ENCODE assay signal across 22 cellular contexts in the genomic region with DNA sequence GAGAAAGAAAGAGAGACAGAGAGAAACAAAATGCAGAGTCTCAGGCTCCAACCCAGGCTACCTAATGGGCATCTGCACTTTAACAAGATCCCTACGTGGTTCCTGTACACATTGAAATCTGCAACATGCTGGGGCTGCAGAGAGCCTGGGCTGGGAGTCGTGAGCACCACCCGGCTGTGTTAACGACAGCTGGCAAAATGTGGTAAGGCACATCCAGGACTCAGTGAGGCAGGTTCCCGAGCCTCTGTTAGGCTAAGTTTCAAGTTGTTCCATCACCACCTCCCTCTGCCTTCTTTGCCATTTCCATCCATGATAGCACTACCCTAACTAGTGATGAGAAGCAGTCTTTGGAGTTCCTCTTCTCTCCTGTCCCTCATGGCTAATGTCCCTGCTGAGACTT. TPM values are rescaled to one million over a fixed set of nuclear protein-coding genes. Genes with fewer than 3 reads are reported as not detected.
"Had no signal": no experiment of that assay in that cellular context is flagged by ENCODE, and none has a peak within 500 bp of the region (broad histone marks: within the 10 kb centered on the region; RNA-seq: fewer than 3 reads in every experiment).

No MANE protein-coding gene starts in this region.

- H3K4me1 ChIP-seq: ascending aorta had no signal

- H3K9me3 Mint-ChIP-seq: activated T-helper 17 cell treated with anti-CD3 and anti-CD28 coated beads, Interleukin-2, amount 50 U/mL, for 72 hours; endodermal cell; natural killer cell treated with Interleukin-12 subunit alpha and Interleukin-12 subunit beta and Interleukin-15 and Interleukin-18, amount 100 ng/mL, for 72 hours had no signal

- H3K27ac Mint-ChIP-seq: activated T-helper 17 cell treated with anti-CD3 and anti-CD28 coated beads, Interleukin-2, amount 50 U/mL, for 72 hours; endodermal cell; natural killer cell treated with Interleukin-12 subunit alpha and Interleukin-12 subunit beta and Interleukin-15 and Interleukin-18, amount 100 ng/mL, for 72 hours had no signal

- H3K9me3 ChIP-seq: ascending aorta had no signal

- H3K4me1 Mint-ChIP-seq: activated T-helper 17 cell treated with anti-CD3 and anti-CD28 coated beads, Interleukin-2, amount 50 U/mL, for 72 hours had no signal

- H3K4me3 ChIP-seq: ascending aorta had no signal

- H3K27ac ChIP-seq: ascending aorta had no signal

- H3K36me3 Mint-ChIP-seq: natural killer cell treated with Interleukin-12 subunit alpha and Interleukin-12 subunit beta and Interleukin-15 and Interleukin-18, amount 100 ng/mL, for 72 hours had no signal

- ATAC-seq: activated T-helper 17 cell treated with anti-CD3 and anti-CD28 coated beads, Interleukin-2, amount 50 U/mL, for 72 hours; left lobe of liver; natural killer cell treated with Interleukin-12 subunit alpha and Interleukin-12 subunit beta and Interleukin-15 and Interleukin-18, amount 100 ng/mL, for 72 hours had no signal

- H3K27me3 ChIP-seq: ascending aorta had no signal

- H3K4me3 Mint-ChIP-seq: activated T-helper 17 cell treated with anti-CD3 and anti-CD28 coated beads, Interleukin-2, amount 50 U/mL, for 72 hours; endodermal cell; natural killer cell treated with Interleukin-12 subunit alpha and Interleukin-12 subunit beta and Interleukin-15 and Interleukin-18, amount 100 ng/mL, for 72 hours had no signal

- H3K36me3 ChIP-seq: ascending aorta had no signal

- DNase-seq: activated CD4-positive, alpha-beta T cell treated with anti-CD3 and anti-CD28 coated beads for 1 hour; activated CD4-positive, alpha-beta T cell treated with anti-CD3 and anti-CD28 coated beads, Interleukin-2, amount 50 U/mL, for 4 hours; activated naive CD4-positive, alpha-beta T cell treated with Interleukin-2 at 50 U/mL for 16 hours; activated T-cell treated with anti-CD3 and anti-CD28 coated beads for 4 hours; endodermal cell; erythroblast; hippocampal formation; nucleus accumbens; stimulated activated CD4-positive, alpha-beta T cell treated with anti-CD3 and anti-CD28 coated beads, Interleukin-12 subunit alpha, Interleukin-12 subunit beta, amount 100 ng/mL, for 4 hours; stimulated activated CD4-positive, alpha-beta T cell treated with anti-CD3 and anti-CD28 coated beads, Interleukin-2, amount 100 ng/mL, for 24 hours had no signal

RNA-seq across cellular contexts. Expression of gene AKR1B10, which starts 1.4 kb away (rescaled TPM):
- total RNA-seq: activated T-helper 17 cell treated with anti-CD3 and anti-CD28 coated beads, Interleukin-2, amount 50 U/mL, for 72 hours; ascending aorta; chondrocyte; glomerular endothelial cell; lung microvascular endothelial cell; mononuclear cell; natural killer cell treated with Interleukin-12 subunit alpha and Interleukin-12 subunit beta and Interleukin-15 and Interleukin-18, amount 100 ng/mL, for 72 hours; T-helper 1 cell treated with Interleukin-12 subunit alpha and Interleukin-12 subunit beta and Interleukin-4 antibody, amounts not matched to agents 30 ng/mL and 1 ng/mL, for 36 hours had no signal

RNA-seq across cellular contexts. Expression of gene AKR1B15, which starts 20.2 kb away (rescaled TPM):
- total RNA-seq: activated T-helper 17 cell treated with anti-CD3 and anti-CD28 coated beads, Interleukin-2, amount 50 U/mL, for 72 hours; ascending aorta; chondrocyte; dermis microvascular lymphatic vessel endothelial cell; endodermal cell; glomerular endothelial cell; left lobe of liver; lung microvascular endothelial cell; mononuclear cell; natural killer cell treated with Interleukin-12 subunit alpha and Interleukin-12 subunit beta and Interleukin-15 and Interleukin-18, amount 100 ng/mL, for 72 hours; right cardiac atrium; T-helper 1 cell treated with Interleukin-12 subunit alpha and Interleukin-12 subunit beta and Interleukin-4 antibody, amounts not matched to agents 30 ng/mL and 1 ng/mL, for 36 hours; urinary bladder had no signal
